Comparison of ENCODE assay signal across 8 cellular contexts in genomic region chr21:44920694-44921604, GRCh38. TPM values are rescaled to one million over a fixed set of nuclear protein-coding genes. Genes with fewer than 3 reads are reported as not detected.
DNase-seq lines count a peak whose midpoint lies in the region; ATAC-seq lines count a peak whose summit lies in the region.

Gene ITGB2 (minus strand): TSS chr21:44920899. CDS start chr21:44910782, 10,117 bp downstream.

- in situ Hi-C loops in Caki2 (cut with HindIII; ENCODE audit: low pct_unique_long_range_greater_than_20kb, low sequenced_read_pairs), result no loop called here

- intact Hi-C loops in T-helper 1 cell treated with Interleukin-12 subunit alpha and Interleukin-12 subunit beta and Interleukin-4 antibody, amounts not matched to agents 30 ng/mL and 1 ng/mL, for 36 hours (cut with micrococcal nuclease), result loop anchor here (1.0 to 2.0 kb wide), 3 partner anchors 9 to 18 kb away; no protein-coding TSS in a partner anchor

- ATAC-seq in HG02642 (IDR thresholded peaks at IDR 0.05; ENCODE audit: poor library complexity, unreplicated experiment) (peak; percentile 63), GM21576 (IDR thresholded peaks at IDR 0.05; ENCODE audit: unreplicated experiment) (no peak), HG03565 (IDR thresholded peaks at IDR 0.05; ENCODE audit: unreplicated experiment) (no peak)

- DNase-seq in Caki2 (ENCODE audit: low read depth) (no peak), pons (ENCODE audit: low spot score) (peak; percentile 26), NCI-H446 treated with DMSO at 0.1 percent for 48 hours (lab: John Stamatoyannopoulos, UW) (no peak)
- DNase-seq in effector CD4-positive, alpha-beta T cell, result peak; percentile 30

RNA-seq across cellular contexts. Expression of gene ITGB2, which starts in this region (rescaled TPM):
- total RNA-seq in Caki2 (2014; rRNA removed; shearing (Covaris generic); ENCODE audit: low replicate concordance), result 11.9 and 12.5 TPM in 2 replicates
- 792 and 801 TPM in 2 replicates for total RNA-seq in T-helper 1 cell treated with Interleukin-12 subunit alpha and Interleukin-12 subunit beta and Interleukin-4 antibody, amounts not matched to agents 30 ng/mL and 1 ng/mL, for 36 hours

Comparison
In these comparisons a context has a peak if more than half of its experiments do, and no peak if none do; other contexts are left out.
1. RNA of gene ITGB2 (total RNA-seq): 792 to 801 TPM in T-helper 1 cell treated with Interleukin-12 subunit alpha and Interleukin-12 subunit beta and Interleukin-4 antibody, amounts not matched to agents 30 ng/mL and 1 ng/mL, for 36 hours; 11.9 to 12.5 TPM in Caki2; every median in the first group is over 10 times any median in the second.
2. DNase-seq: peak in effector CD4-positive, alpha-beta T cell (single experiment) and pons (single experiment); none in Caki2 (single experiment) and NCI-H446 treated with DMSO at 0.1 percent for 48 hours (single experiment).